6 cellular contexts compared by ENCODE assay signal in the genomic region with DNA sequence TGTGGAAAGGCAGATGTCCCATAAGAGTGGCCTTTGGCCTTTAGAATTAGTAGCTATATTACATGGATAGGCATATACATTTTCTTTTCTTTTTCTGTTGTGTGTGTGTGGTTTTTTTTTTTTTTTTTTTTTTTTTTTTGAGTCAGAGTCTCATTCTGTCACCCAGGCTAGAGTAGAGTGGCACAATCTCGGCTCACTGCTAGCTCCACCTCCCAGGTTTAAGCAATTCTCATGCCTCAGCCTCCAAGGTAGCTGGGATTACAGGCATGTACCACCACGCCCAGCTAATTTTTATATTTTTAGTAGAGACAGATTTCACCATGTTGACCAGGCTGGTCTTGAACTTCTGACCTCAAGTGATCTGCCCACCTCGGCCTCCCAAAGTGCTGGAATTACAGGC. TPM values are rescaled to one million over a fixed set of nuclear protein-coding genes. Genes with fewer than 3 reads are reported as not detected.
DNase-seq lines count a peak whose midpoint lies in the region; ATAC-seq, FAIRE-seq and TF ChIP-seq lines count a peak whose summit lies in the region.
"Not testable (repeated sequence)": the region's sequence is repeated elsewhere in the genome, so short reads cannot be mapped to it uniquely, and the experiment has no call there.

No MANE protein-coding gene starts in this region.

- peak overlapping the region; percentile 79 for H3K27ac ChIP-seq in RWPE1

- not testable (repeated sequence) for TF ChIP-seq CTCF in CD14-positive monocyte (IDR thresholded peaks at IDR 0.05); RWPE1 (conservative IDR thresholded peaks at IDR 0.05; ENCODE audit: low read depth); bronchial epithelial cell (IDR thresholded peaks at IDR 0.05; ENCODE audit: insufficient read depth, low read length, severe bottlenecking); mucosa of descending colon (IDR thresholded peaks at IDR 0.05)

- H3K9me3 Mint-ChIP-seq in CD14-positive monocyte; activated CD4-positive, alpha-beta memory T cell treated with anti-CD3 and anti-CD28 coated beads, Interleukin-2, amount 10 ng/mL, durations not matched to agents 7 days and 5 days; activated naive CD4-positive, alpha-beta T cell treated with anti-CD3 and anti-CD28 coated beads, Interleukin-2, amount 10 ng/mL, durations not matched to agents 7 days and 5 days: not testable (repeated sequence)

- POLR2A ChIA-PET in RWPE1 (lab: Yijun Ruan, JAX; ENCODE audit: low non-redundant PET): not testable (repeated sequence)
- POLR2A ChIA-PET in activated CD4-positive, alpha-beta memory T cell treated with anti-CD3 and anti-CD28 coated beads, Interleukin-2, amount 10 ng/mL, durations not matched to agents 7 days and 5 days (lab: Charles Lee): interaction anchor here (1.0 to 1.6 kb wide), 4 partner anchors 8 to 151 kb away, joined by 3 to 4 read pairs (median 4); partner anchors contain the start of gene POP7

- peak overlapping the region in 6 of 7 donors; percentile 21 to 83 (median 73) for H3K27ac Mint-ChIP-seq in CD14-positive monocyte
- H3K27ac Mint-ChIP-seq in activated CD4-positive, alpha-beta memory T cell treated with anti-CD3 and anti-CD28 coated beads, Interleukin-2, amount 10 ng/mL, durations not matched to agents 7 days and 5 days: peak overlapping the region; percentile 21
- H3K27ac Mint-ChIP-seq in activated naive CD4-positive, alpha-beta T cell treated with anti-CD3 and anti-CD28 coated beads, Interleukin-2, amount 10 ng/mL, durations not matched to agents 7 days and 5 days: peak overlapping the region; percentile 60

- peaks cover 35% of the 10 kb centered on the region for H3K4me1 Mint-ChIP-seq in CD14-positive monocyte
- H3K4me1 Mint-ChIP-seq in activated CD4-positive, alpha-beta memory T cell treated with anti-CD3 and anti-CD28 coated beads, Interleukin-2, amount 10 ng/mL, durations not matched to agents 7 days and 5 days: peaks cover 24% of the 10 kb centered on the region
- peaks cover 19% of the 10 kb centered on the region for H3K4me1 Mint-ChIP-seq in activated naive CD4-positive, alpha-beta T cell treated with anti-CD3 and anti-CD28 coated beads, Interleukin-2, amount 10 ng/mL, durations not matched to agents 7 days and 5 days

- H3K36me3 Mint-ChIP-seq in CD14-positive monocyte: peaks cover 14 to 17% of the 10 kb centered on the region in 2 donors
- H3K36me3 Mint-ChIP-seq in activated CD4-positive, alpha-beta memory T cell treated with anti-CD3 and anti-CD28 coated beads, Interleukin-2, amount 10 ng/mL, durations not matched to agents 7 days and 5 days (ENCODE audit: low read depth): peaks cover 47% of the 10 kb centered on the region
- peaks cover 38% of the 10 kb centered on the region for H3K36me3 Mint-ChIP-seq in activated naive CD4-positive, alpha-beta T cell treated with anti-CD3 and anti-CD28 coated beads, Interleukin-2, amount 10 ng/mL, durations not matched to agents 7 days and 5 days

- intact Hi-C loops in CD14-positive monocyte (cut with micrococcal nuclease): loop anchor here (5.0 kb wide), 1 partner anchor 78 kb away; the partner anchor contains the start of gene TSC22D4 (in 2 of the 2)
- intact Hi-C loops in mucosa of descending colon (cut with DNase I, micrococcal nuclease): loop anchor here in 1 of 2 donors (10.0 kb wide), 1 partner anchor 80 kb away; the partner anchor contains the start of gene TSC22D4

- not testable (repeated sequence) for H3K4me1 ChIP-seq in mucosa of descending colon (ENCODE audit: low read depth)

- H3K36me3 ChIP-seq in bronchial epithelial cell (ENCODE audit: control insufficient read depth, insufficient read depth, low read length); mucosa of descending colon (ENCODE audit: low read depth): not testable (repeated sequence)

- peak; percentile 12 for ATAC-seq in mucosa of descending colon

- CTCF ChIA-PET in RWPE1 (lab: Yijun Ruan, JAX): interaction anchor here (0.5 to 2.4 kb wide), 4 partner anchors 9 to 89 kb away, joined by 4 to 8 read pairs (median 4); no protein-coding TSS in a partner anchor
- CTCF ChIA-PET in activated CD4-positive, alpha-beta memory T cell treated with anti-CD3 and anti-CD28 coated beads, Interleukin-2, amount 10 ng/mL, durations not matched to agents 7 days and 5 days (lab: Charles Lee): interaction anchor here (0.7 to 11.1 kb wide), 7 partner anchors 9 to 150 kb away, joined by 3 to 144 read pairs (median 6); no protein-coding TSS in a partner anchor
- CTCF ChIA-PET in activated naive CD4-positive, alpha-beta T cell treated with anti-CD3 and anti-CD28 coated beads, Interleukin-2, amount 10 ng/mL, durations not matched to agents 7 days and 5 days (lab: Charles Lee): interaction anchor here (0.8 to 1.5 kb wide), 8 partner anchors 9 to 150 kb away, joined by 3 to 7 read pairs (median 3); partner anchors contain the start of gene TSC22D4

- H3K9me3 ChIP-seq in mucosa of descending colon: not testable (repeated sequence)

- not testable (repeated sequence) for FAIRE-seq in bronchial epithelial cell (lab: Jason Lieb, UNC)

- not testable (repeated sequence) for DNase-seq in CD14-positive monocyte (ENCODE audit: low spot score); RWPE1 (ENCODE audit: low spot score); activated CD4-positive, alpha-beta memory T cell treated with anti-CD3 and anti-CD28 coated beads, Interleukin-2, amount 10 ng/mL, durations not matched to agents 7 days and 5 days; activated naive CD4-positive, alpha-beta T cell treated with anti-CD3 and anti-CD28 coated beads, Interleukin-2, amount 10 ng/mL, durations not matched to agents 7 days and 5 days; mucosa of descending colon
- DNase-seq in bronchial epithelial cell (ENCODE audit: low read depth): peak; percentile 57

- not testable (repeated sequence) for H3K27me3 ChIP-seq in bronchial epithelial cell (ENCODE audit: control insufficient read depth, insufficient read depth, low read length)

- not testable (repeated sequence) for H3K4me3 Mint-ChIP-seq in CD14-positive monocyte; activated CD4-positive, alpha-beta memory T cell treated with anti-CD3 and anti-CD28 coated beads, Interleukin-2, amount 10 ng/mL, durations not matched to agents 7 days and 5 days; activated naive CD4-positive, alpha-beta T cell treated with anti-CD3 and anti-CD28 coated beads, Interleukin-2, amount 10 ng/mL, durations not matched to agents 7 days and 5 days

- not testable (repeated sequence) for H3K4me3 ChIP-seq in bronchial epithelial cell (ENCODE audit: low read depth, low read length); mucosa of descending colon

- H3K27me3 Mint-ChIP-seq in CD14-positive monocyte (ENCODE audit: low read depth in 3 of 3); activated CD4-positive, alpha-beta memory T cell treated with anti-CD3 and anti-CD28 coated beads, Interleukin-2, amount 10 ng/mL, durations not matched to agents 7 days and 5 days; activated naive CD4-positive, alpha-beta T cell treated with anti-CD3 and anti-CD28 coated beads, Interleukin-2, amount 10 ng/mL, durations not matched to agents 7 days and 5 days: not testable (repeated sequence)

RNA-seq across cellular contexts. Expression of gene AGFG2, which starts 16.1 kb away (rescaled TPM):
- 1 to 10 TPM; 1.3 to 1.8 TPM for polyA plus RNA-seq in CD14-positive monocyte
- 10 to 100 TPM; 53.9 to 59.8 TPM for total RNA-seq in activated CD4-positive, alpha-beta memory T cell treated with anti-CD3 and anti-CD28 coated beads, Interleukin-2, amount 10 ng/mL, durations not matched to agents 7 days and 5 days
- total RNA-seq in bronchial epithelial cell: 1.3 and 2.3 TPM in 2 replicates
- total RNA-seq in mucosa of descending colon: 100 to 1,000 TPM in 1 of 3 donors, 10 to 100 TPM in 2; 56.5 to 113 (median 58.1) TPM

RNA-seq across cellular contexts. Expression of gene SAP25, which starts 18.5 kb away (rescaled TPM):
- polyA plus RNA-seq in CD14-positive monocyte: not detected
- 10 to 100 TPM; 29.1 to 30.0 TPM for total RNA-seq in activated CD4-positive, alpha-beta memory T cell treated with anti-CD3 and anti-CD28 coated beads, Interleukin-2, amount 10 ng/mL, durations not matched to agents 7 days and 5 days
- total RNA-seq in bronchial epithelial cell: not detected in 2 replicates
- 1 to 10 TPM; 2.8 to 4.3 (median 3.5) TPM for total RNA-seq in mucosa of descending colon

RNA-seq across cellular contexts. Expression of gene LRCH4, which starts 30.8 kb away (rescaled TPM):
- polyA plus RNA-seq in CD14-positive monocyte: 100 to 1,000 TPM; 132 to 134 TPM
- 100 to 1,000 TPM; 199 to 204 TPM for total RNA-seq in activated CD4-positive, alpha-beta memory T cell treated with anti-CD3 and anti-CD28 coated beads, Interleukin-2, amount 10 ng/mL, durations not matched to agents 7 days and 5 days
- total RNA-seq in bronchial epithelial cell (3.9 and 8.2 TPM in 2 replicates), mucosa of descending colon (10 to 100 TPM; 57.2 to 71.0 (median 63.9) TPM)

RNA-seq across cellular contexts. Expression of gene FBXO24, which starts 31.0 kb away (rescaled TPM):
- polyA plus RNA-seq in CD14-positive monocyte: under 1 TPM; 0.42 to 0.69 TPM
- total RNA-seq in activated CD4-positive, alpha-beta memory T cell treated with anti-CD3 and anti-CD28 coated beads, Interleukin-2, amount 10 ng/mL, durations not matched to agents 7 days and 5 days: 1 to 10 TPM; 1.8 to 2.7 TPM
- 0.38 and 0.53 TPM in 2 replicates for total RNA-seq in bronchial epithelial cell
- 1 to 10 TPM in 1 of 3 donors, under 1 TPM in 2; 0.48 to 1.1 (median 0.66) TPM for total RNA-seq in mucosa of descending colon

RNA-seq across cellular contexts. Expression of gene PCOLCE, which starts 47.0 kb away (rescaled TPM):
- under 1 TPM; 0.18 to 0.58 TPM for polyA plus RNA-seq in CD14-positive monocyte
- 10 to 100 TPM; 16.0 to 18.7 TPM for total RNA-seq in activated CD4-positive, alpha-beta memory T cell treated with anti-CD3 and anti-CD28 coated beads, Interleukin-2, amount 10 ng/mL, durations not matched to agents 7 days and 5 days
- total RNA-seq in bronchial epithelial cell (0.38 and 0.53 TPM in 2 replicates), mucosa of descending colon (10 to 100 TPM in 2 of 3 donors, 1 to 10 TPM in 1; 6.1 to 47.9 (median 18.9) TPM)

Comparison
In these comparisons a context has a peak if more than half of its experiments do, and no peak if none do; other contexts are left out.
1. H3K27ac Mint-ChIP-seq: peak in every context shown above with its lines; median percentile 73 in CD14-positive monocyte; 60 in activated naive CD4-positive, alpha-beta T cell treated with anti-CD3 and anti-CD28 coated beads, Interleukin-2, amount 10 ng/mL, durations not matched to agents 7 days and 5 days; 21 in activated CD4-positive, alpha-beta memory T cell treated with anti-CD3 and anti-CD28 coated beads, Interleukin-2, amount 10 ng/mL, durations not matched to agents 7 days and 5 days.
2. RNA of gene AGFG2, which starts 16.1 kb away (total RNA-seq): 53.9 to 59.8 TPM in activated CD4-positive, alpha-beta memory T cell treated with anti-CD3 and anti-CD28 coated beads, Interleukin-2, amount 10 ng/mL, durations not matched to agents 7 days and 5 days and 56.5 to 113 TPM in mucosa of descending colon; 1.3 to 2.3 TPM in bronchial epithelial cell; every median in the first group is over 10 times any median in the second.
3. RNA of gene SAP25, which starts 18.5 kb away (total RNA-seq): 29.1 to 30.0 TPM in activated CD4-positive, alpha-beta memory T cell treated with anti-CD3 and anti-CD28 coated beads, Interleukin-2, amount 10 ng/mL, durations not matched to agents 7 days and 5 days; 2.8 to 4.3 TPM in mucosa of descending colon and not detected in bronchial epithelial cell; every median in the first group is over 4 times any median in the second.